Comparison of ENCODE assay signal across 20 cellular contexts in genomic region chr7:83827036-83827435, GRCh38.
"Had no signal": no experiment of that assay in that cellular context is flagged by ENCODE, and none has a peak within 500 bp of the region (broad histone marks: within the 10 kb centered on the region; RNA-seq: fewer than 3 reads in every experiment).

No MANE protein-coding gene starts in this region.

- H3K27me3 ChIP-seq: dorsolateral prefrontal cortex, foreskin keratinocyte, ovary, sigmoid colon, stomach, testis, tibial artery had no signal

- H3K27ac ChIP-seq: dorsolateral prefrontal cortex, foreskin keratinocyte, lower lobe of right lung, ovary, psoas muscle, sigmoid colon, stomach, testis, tibial artery had no signal

- H3K36me3 ChIP-seq: lower lobe of right lung, ovary, sigmoid colon, stomach, tibial artery had no signal

- H3K4me1 ChIP-seq: lower lobe of right lung, psoas muscle, sigmoid colon, stomach, testis, tibial artery had no signal

- H3K9me3 ChIP-seq: lower lobe of right lung, ovary, psoas muscle, sigmoid colon, stomach, testis, tibial artery had no signal

- DNase-seq: dorsolateral prefrontal cortex; effector CD4-positive, alpha-beta T cell; foreskin keratinocyte; left ventricle myocardium superior; lower lobe of right lung; natural killer cell; occipital lobe; ovary; posterior cingulate gyrus; psoas muscle; sigmoid colon; stimulated activated CD4-positive, alpha-beta T cell treated with anti-CD3 and anti-CD28 coated beads, Interleukin-2, amount 100 ng/mL, for 24 hours; stimulated activated CD4-positive, alpha-beta T cell treated with anti-CD3 and anti-CD28 coated beads, Interleukin-4, amount 100 ng/mL, for 24 hours; stimulated activated naive CD4-positive, alpha-beta T cell treated with Interleukin-2 at 50 U/mL for 16 hours; stomach; substantia nigra; testis; tibial artery had no signal

- H3K4me3 ChIP-seq: dorsolateral prefrontal cortex, lower lobe of right lung, ovary, psoas muscle, sigmoid colon, stomach, testis, tibial artery had no signal

- ATAC-seq: foreskin keratinocyte; left ventricle myocardium superior; lower lobe of right lung; natural killer cell; psoas muscle; right cardiac atrium; stimulated activated effector memory CD8-positive, alpha-beta T cell treated with anti-CD3 and anti-CD28 coated beads, Interleukin-12 subunit alpha, Interleukin-12 subunit beta, amount 100 ng/mL, for 72 hours had no signal
